ENCODE assay signal across 11 cellular contexts in genomic region chr9:70403618-70404025, GRCh38. TPM values are rescaled to one million over a fixed set of nuclear protein-coding genes. Genes with fewer than 3 reads are reported as not detected.
DNase-seq lines count a peak whose midpoint lies in the region; ATAC-seq and TF ChIP-seq lines count a peak whose summit lies in the region.
"Had no signal": no experiment of that assay in that cellular context is flagged by ENCODE, and none has a peak within 500 bp of the region (broad histone marks: within the 10 kb centered on the region; RNA-seq: fewer than 3 reads in every experiment).

No MANE protein-coding gene starts in this region.

- no peaks in the 10 kb centered on the region for H3K27me3 Mint-ChIP-seq in activated naive CD4-positive, alpha-beta T cell treated with anti-CD3 and anti-CD28 coated beads for 36 hours (ENCODE audit: low read depth)
- H3K27me3 Mint-ChIP-seq: memory B cell had no signal

- CTCF ChIA-PET in activated naive CD4-positive, alpha-beta T cell treated with anti-CD3 and anti-CD28 coated beads for 36 hours (lab: Charles Lee), result interaction anchor here (0.7 to 5.0 kb wide), 4 partner anchors 10 to 199 kb away, joined by 3 to 21 read pairs (median 8); partner anchors contain the start of gene KLF9

- H3K27me3 ChIP-seq in mucosa of rectum (ENCODE audit: control insufficient read depth in 2 of 2, insufficient read depth in 2 of 2, low read length in 2 of 2) (no peaks in the 10 kb centered on the region), transverse colon (no peaks in the 10 kb centered on the region), mesendoderm (ENCODE audit: insufficient read depth, low read length, poor library complexity) (no peaks in the 10 kb centered on the region)
- H3K27me3 ChIP-seq: MG63 had no signal

- no peak overlapping the region for H2BK120ac ChIP-seq in mesendoderm (ENCODE audit: low read depth, low read length)

- TF ChIP-seq CTCF in transverse colon (IDR thresholded peaks at IDR 0.05), result no peak

- WGBS in transverse colon (ENCODE audit: low coverage in 1 of 2), 2 donors, result 63% methylated on average over 4 of the region's 4 CpGs; no CpG with 5 or more reads in 1 of the 2 donors
- no CpG with 5 or more reads among the region's 4 CpGs for WGBS in mesendoderm (ENCODE audit: extremely low coverage, insufficient coverage, low lambda C conversion rate)

- H3K23ac ChIP-seq in mesendoderm (ENCODE audit: low read length), result no peak overlapping the region

- H4K5ac ChIP-seq in mesendoderm (ENCODE audit: low read length), result no peak overlapping the region

- H3K9me3 ChIP-seq in mucosa of rectum (ENCODE audit: control insufficient read depth in 2 of 2, low read length in 2 of 2) (no peaks in the 10 kb centered on the region), transverse colon (no peaks in the 10 kb centered on the region)
- H3K9me3 ChIP-seq: MG63 had no signal

- peaks cover 86% of the 10 kb centered on the region for H3K4me1 Mint-ChIP-seq in activated naive CD4-positive, alpha-beta T cell treated with anti-CD3 and anti-CD28 coated beads for 36 hours (ENCODE audit: low read depth)

- H3K36me3 ChIP-seq in mucosa of rectum (ENCODE audit: control insufficient read depth in 2 of 2, insufficient read depth in 2 of 2, low read length in 2 of 2) (no peaks in the 10 kb centered on the region), transverse colon (no peaks in the 10 kb centered on the region), mesendoderm (ENCODE audit: control insufficient read depth, insufficient read depth, low read length) (no peaks in the 10 kb centered on the region)
- H3K36me3 ChIP-seq: MG63 had no signal

- no peaks in the 10 kb centered on the region for H3K79me1 ChIP-seq in mesendoderm (ENCODE audit: low read length)

- H3K18ac ChIP-seq in mesendoderm (ENCODE audit: low read length), result no peak overlapping the region

- no peaks in the 10 kb centered on the region for H3K9me3 Mint-ChIP-seq in activated naive CD4-positive, alpha-beta T cell treated with anti-CD3 and anti-CD28 coated beads for 36 hours
- H3K9me3 Mint-ChIP-seq: memory B cell had no signal

- no peak overlapping the region for H2BK15ac ChIP-seq in mesendoderm (replicated peaks; ENCODE audit: low read depth)

- H3K79me2 ChIP-seq in mesendoderm (ENCODE audit: control insufficient read depth, insufficient read depth, low read length), result no peaks in the 10 kb centered on the region

- H3K4me3 ChIP-seq in mucosa of rectum (ENCODE audit: low read length in 2 of 2), result peak overlapping the region; percentile 3 to 9
- H3K4me3 ChIP-seq in transverse colon, result no peak overlapping the region
- H3K4me3 ChIP-seq in mesendoderm (ENCODE audit: low read length), result no peak overlapping the region
- H3K4me3 ChIP-seq: MG63 had no signal

- peak overlapping the region; percentile 19 to 64 for H3K27ac ChIP-seq in mucosa of rectum (ENCODE audit: low read depth in 2 of 2, low read length in 2 of 2)
- H3K27ac ChIP-seq in transverse colon, result peak overlapping the region; percentile 81 to 86 (median 82)
- H3K27ac ChIP-seq in mesendoderm (ENCODE audit: low read depth, low read length), result no peak overlapping the region

- no peak overlapping the region for H2BK5ac ChIP-seq in mesendoderm (ENCODE audit: low read length)

- no peak overlapping the region for H4K8ac ChIP-seq in mesendoderm (ENCODE audit: low read depth, low read length)

- peaks cover 40 to 59% of the 10 kb centered on the region in 2 donors for H3K4me1 ChIP-seq in mucosa of rectum (ENCODE audit: control insufficient read depth in 2 of 2, insufficient read depth in 2 of 2, low read length in 2 of 2)
- H3K4me1 ChIP-seq in transverse colon, result peaks cover 56 to 98% (median 80%) of the 10 kb centered on the region in 4 donors
- H3K4me1 ChIP-seq in mesendoderm (ENCODE audit: control insufficient read depth, low read depth, low read length), result no peaks in the 10 kb centered on the region

- intact Hi-C loops in activated naive CD4-positive, alpha-beta T cell treated with anti-CD3 and anti-CD28 coated beads for 36 hours (cut with micrococcal nuclease), result loop anchor here (10.0 kb wide), 1 partner anchor 579 kb away; the partner anchor contains the start of gene CFAP95
- intact Hi-C loops in transverse colon (cut with DNase I; ENCODE audit: low total_unique reads), result no loop called here

- no peak for ATAC-seq in activated CD4-positive, CD25-positive, alpha-beta regulatory T cell treated with anti-CD3 and anti-CD28 coated beads, Interleukin-2, amount 50 U/mL, for 24 hours

- TF ChIP-seq POLR2A in transverse colon (IDR thresholded peaks at IDR 0.05), result no peak

- in situ Hi-C loops in transverse colon (cut with MboI; ENCODE audit: low pct_ligation_motif_present in 1 of 4, low pct_unique_long_range_greater_than_20kb in 1 of 4, low sequenced_read_pairs in 3 of 4), result loop anchor here in 3 of 4 donors (10.0 kb wide), 3 partner anchors 59 to 191 kb away; no protein-coding TSS in a partner anchor

- H3K56ac ChIP-seq in mesendoderm (ENCODE audit: low read length), result no peak overlapping the region

- no peak overlapping the region for H2AK5ac ChIP-seq in mesendoderm (ENCODE audit: low read length)

- no peak for TF ChIP-seq EP300 in transverse colon (IDR thresholded peaks at IDR 0.05; ENCODE audit: low read depth)

- H3K27ac Mint-ChIP-seq in activated naive CD4-positive, alpha-beta T cell treated with anti-CD3 and anti-CD28 coated beads for 36 hours, result peak overlapping the region; percentile 42
- H3K27ac Mint-ChIP-seq: memory B cell had no signal

- H3K9ac ChIP-seq in mucosa of rectum (ENCODE audit: low read depth in 1 of 2, low read length in 2 of 2), result peak overlapping the region in 1 of 2 donors; percentile 27
- H3K9ac ChIP-seq in mesendoderm (ENCODE audit: low read length), result no peak overlapping the region

- peaks cover 12% of the 10 kb centered on the region for H3K36me3 Mint-ChIP-seq in activated naive CD4-positive, alpha-beta T cell treated with anti-CD3 and anti-CD28 coated beads for 36 hours (ENCODE audit: low read depth)
- H3K36me3 Mint-ChIP-seq: memory B cell had no signal

- no peak overlapping the region for H3K4me2 ChIP-seq in mesendoderm (ENCODE audit: low read length)

- no peak overlapping the region for H3K4me3 Mint-ChIP-seq in activated naive CD4-positive, alpha-beta T cell treated with anti-CD3 and anti-CD28 coated beads for 36 hours
- H3K4me3 Mint-ChIP-seq: memory B cell had no signal

- DNase-seq in activated naive CD4-positive, alpha-beta T cell treated with anti-CD3 and anti-CD28 coated beads for 36 hours, result no peak
- no peak for DNase-seq in activated naive CD4-positive, alpha-beta T cell treated with Interleukin-2 at 50 U/mL for 16 hours
- DNase-seq in dermis microvascular lymphatic vessel endothelial cell (ENCODE audit: low read depth in 2 of 2), result peak; percentile 85 to 95
- no peak for DNase-seq in transverse colon
- no peak for DNase-seq in mesendoderm
- DNase-seq in activated effector memory CD4-positive, alpha-beta T cell treated with Interleukin-2 at 50 U/mL for 16 hours, result no peak
- DNase-seq: activated CD4-positive, CD25-positive, alpha-beta regulatory T cell had no signal

- no peak overlapping the region for H3K4ac ChIP-seq in mesendoderm (ENCODE audit: low read depth, low read length)

RNA-seq across cellular contexts. Expression of gene KLF9, which starts 10.8 kb away (rescaled TPM):
- 10 to 100 TPM; 44.2 to 45.0 TPM for total RNA-seq in activated naive CD4-positive, alpha-beta T cell treated with anti-CD3 and anti-CD28 coated beads for 36 hours
- total RNA-seq in dermis microvascular lymphatic vessel endothelial cell (16.7 and 20.7 TPM in 2 replicates), transverse colon (100 to 1,000 TPM in 1 of 4 donors, 10 to 100 TPM in 3; 60.3 to 111 (median 82.9) TPM)
- polyA plus RNA-seq in mesendoderm (2013, experiment 1 of 2), result 0.15 TPM
- polyA plus RNA-seq in mesendoderm (2013, experiment 2 of 2), result 0.17 TPM

Comparison
In these comparisons a context has a peak if more than half of its experiments do, and no peak if none do; other contexts are left out.
1. DNase-seq: peak in dermis microvascular lymphatic vessel endothelial cell (2 of 2); none in activated naive CD4-positive, alpha-beta T cell treated with anti-CD3 and anti-CD28 coated beads for 36 hours (single experiment), activated naive CD4-positive, alpha-beta T cell treated with Interleukin-2 at 50 U/mL for 16 hours (single experiment), transverse colon (single experiment), mesendoderm (single experiment) and activated effector memory CD4-positive, alpha-beta T cell treated with Interleukin-2 at 50 U/mL for 16 hours (single experiment).
2. H3K4me3 ChIP-seq: peak in mucosa of rectum (2 of 2); none in transverse colon (0 of 4) and mesendoderm (single experiment).